19 cellular contexts compared by ENCODE assay signal in the genomic region with DNA sequence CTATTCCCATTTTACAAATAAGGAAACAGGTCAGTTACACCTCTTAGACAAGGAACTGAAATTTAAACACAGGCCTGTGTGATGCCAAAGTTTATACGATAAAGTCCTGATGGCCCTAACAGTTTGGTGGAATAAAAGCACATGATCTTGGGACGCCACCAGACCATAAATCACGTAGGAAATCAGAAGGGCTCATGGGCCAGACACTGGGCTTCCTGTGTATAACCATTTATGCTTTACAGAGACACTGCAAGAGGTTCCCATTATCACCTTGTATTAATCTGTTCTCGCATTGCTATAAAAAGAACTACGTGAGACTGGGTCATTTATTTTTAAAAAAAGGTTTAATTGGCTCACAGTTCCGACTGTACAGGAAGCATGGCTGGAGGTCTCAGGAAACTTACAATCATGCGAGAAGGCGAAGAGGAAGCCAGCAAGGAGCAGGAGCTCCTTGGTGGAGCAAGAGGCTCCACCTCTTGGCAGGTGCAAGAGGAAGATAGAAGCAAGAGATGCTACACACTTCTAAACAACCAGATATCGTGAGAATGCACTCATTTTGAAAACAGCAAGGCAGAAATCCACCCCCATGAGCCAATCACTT.
A peak's percentile ranks its signal among the peaks of the same experiment; 100 is the strongest.
DNase-seq lines count a peak whose midpoint lies in the region; ATAC-seq, FAIRE-seq and TF ChIP-seq lines count a peak whose summit lies in the region.
"Had no signal": no experiment of that assay in that cellular context is flagged by ENCODE, and none has a peak within 500 bp of the region (broad histone marks: within the 10 kb centered on the region; RNA-seq: fewer than 3 reads in every experiment).

No MANE protein-coding gene starts in this region.

- no peak for TF ChIP-seq RAD21 in HepG2 (CRISPR knock-in tag; IDR thresholded peaks at IDR 0.05)

- no TSS peak for BruUV-seq in HepG2 (replicated peaks; lab: Mats Ljungman, UMichigan)

- TF ChIP-seq CTCF in right lobe of liver (IDR thresholded peaks at IDR 0.05) (no peak), HepG2 (CRISPR knock-in tag; IDR thresholded peaks at IDR 0.05) (no peak)

- no peak overlapping the region for H3K4me3 Mint-ChIP-seq in T-helper 2 cell treated with Interferon-gamma antibody and Interleukin-4, amounts not matched to agents 5 μg/mL and 100 μg/mL, for 36 hours
- H3K4me3 Mint-ChIP-seq: CD8-positive, alpha-beta T cell had no signal

- H3K36me3 ChIP-seq in right lobe of liver (no peaks in the 10 kb centered on the region), HepG2 (replicated peaks in 1 of 2; ENCODE audit: control insufficient read depth in 1 of 2, insufficient read depth in 2 of 2, low read length in 2 of 2) (no peaks in the 10 kb centered on the region)

- no peak overlapping the region for H2AFZ ChIP-seq in HepG2 (ENCODE audit: low read length)

- ATAC-seq in right lobe of liver (peak in 3 of 4 donors; percentile 31 to 56 (median 45)), HepG2 (no peak), left lobe of liver (peak; percentile 32), HG03442 (IDR thresholded peaks at IDR 0.05; ENCODE audit: unreplicated experiment) (no peak)
- ATAC-seq: CD8-positive, alpha-beta T cell; HCT116 had no signal

- no peak for FAIRE-seq in HepG2 (lab: Jason Lieb, UNC)
- FAIRE-seq: D721Med, H54 had no signal

- no peak overlapping the region for H3K27ac Mint-ChIP-seq in T-helper 2 cell treated with Interferon-gamma antibody and Interleukin-4, amounts not matched to agents 5 μg/mL and 100 μg/mL, for 36 hours
- H3K27ac Mint-ChIP-seq: CD8-positive, alpha-beta T cell had no signal

- POLR2A ChIA-PET in HepG2 (lab: Yijun Ruan, JAX): no interaction called here

- H3K4me3 ChIP-seq in right lobe of liver: no peak overlapping the region
- H3K4me3 ChIP-seq in HepG2 (replicated peaks in 1 of 3; ENCODE audit: insufficient read depth in 1 of 3, low read depth in 2 of 3, low read length in 3 of 3): no peak overlapping the region

- H3K27ac ChIP-seq in right lobe of liver (no peak overlapping the region), HepG2 (ENCODE audit: extremely low read length, insufficient read depth, low read length) (no peak overlapping the region)
- H3K27ac ChIP-seq: C4-2B, HL-60 had no signal

- 37% methylated on average over 9 of the region's 9 CpGs for WGBS in right lobe of liver (ENCODE audit: insufficient coverage, low coverage, low lambda C conversion rate, missing lambda C conversion rate)
- WGBS in HepG2 (ENCODE audit: low lambda C conversion rate): 39% methylated on average over 9 of the region's 9 CpGs

- no peaks in the 10 kb centered on the region for H3K27me3 Mint-ChIP-seq in T-helper 2 cell treated with Interferon-gamma antibody and Interleukin-4, amounts not matched to agents 5 μg/mL and 100 μg/mL, for 36 hours (ENCODE audit: low read depth)

- DNase-seq in right lobe of liver (no peak), HepG2 (ENCODE audit: low spot score) (no peak), OCI-M1 (lab: John Stamatoyannopoulos, UW) (peak; percentile 1), left lobe of liver (ENCODE audit: low spot score) (no peak), NCI-H1694 treated with DMSO at 0.1 percent for 48 hours (lab: John Stamatoyannopoulos, UW) (no peak)
- DNase-seq in T-helper 2 cell treated with Interferon-gamma antibody and Interleukin-4, amounts not matched to agents 5 μg/mL and 100 μg/mL, for 36 hours (ENCODE audit: low spot score): no peak
- DNase-seq: 8988T; CD8-positive, alpha-beta T cell; COR-L47; DMS153; DMS79 treated with DMSO at 0.1 percent for 48 hours; GDM1; KBM-7 had no signal

- no peaks in the 10 kb centered on the region for H3K4me1 Mint-ChIP-seq in T-helper 2 cell treated with Interferon-gamma antibody and Interleukin-4, amounts not matched to agents 5 μg/mL and 100 μg/mL, for 36 hours (ENCODE audit: low read depth)

- TF ChIP-seq EP300 in HepG2 (IDR thresholded peaks at IDR 0.05; ENCODE audit: low read depth in 2 of 2, low read length in 2 of 2) (no peak), HepG2 (CRISPR knock-in tag; IDR thresholded peaks at IDR 0.05; ENCODE audit: borderline replicate concordance) (no peak)

- no peak for TF ChIP-seq POLR2A in right lobe of liver (IDR thresholded peaks at IDR 0.05)
- TF ChIP-seq POLR2A in HepG2 (IDR thresholded peaks at IDR 0.05; ENCODE audit: insufficient read depth in 1 of 2, low read depth in 2 of 2, low read length in 2 of 2): no peak

- no peaks in the 10 kb centered on the region for H3K36me3 Mint-ChIP-seq in T-helper 2 cell treated with Interferon-gamma antibody and Interleukin-4, amounts not matched to agents 5 μg/mL and 100 μg/mL, for 36 hours (ENCODE audit: low read depth)
- H3K36me3 Mint-ChIP-seq: CD8-positive, alpha-beta T cell had no signal

- CTCF ChIA-PET in HepG2 (lab: Yijun Ruan, JAX; ENCODE audit: low intra/inter-chr PET ratio, low total read pairs): no interaction called here

- H3K9me3 Mint-ChIP-seq in T-helper 2 cell treated with Interferon-gamma antibody and Interleukin-4, amounts not matched to agents 5 μg/mL and 100 μg/mL, for 36 hours: no peaks in the 10 kb centered on the region
- H3K9me3 Mint-ChIP-seq: CD8-positive, alpha-beta T cell had no signal

- no peaks in the 10 kb centered on the region for H3K27me3 ChIP-seq in right lobe of liver
- H3K27me3 ChIP-seq in HepG2 (ENCODE audit: control insufficient read depth in 1 of 2, insufficient read depth in 2 of 2, low read length in 2 of 2): no peaks in the 10 kb centered on the region

- H3K9ac ChIP-seq in HepG2 (ENCODE audit: insufficient read depth, low read depth, low read length): no peak overlapping the region

- no peaks in the 10 kb centered on the region for H4K20me1 ChIP-seq in HepG2 (ENCODE audit: insufficient read depth, low read length)

- in situ Hi-C loops in HepG2 (cut with HindIII; ENCODE audit: extremely low pct_ligation_motif_present, low pct_unique_long_range_greater_than_20kb): no loop called here

- no peak overlapping the region for H3K4me2 ChIP-seq in HepG2 (ENCODE audit: low read depth, low read length)

- no peaks in the 10 kb centered on the region for H3K4me1 ChIP-seq in right lobe of liver
- no peaks in the 10 kb centered on the region for H3K4me1 ChIP-seq in HepG2 (ENCODE audit: insufficient read depth, low read length)

- no peaks in the 10 kb centered on the region for H3K79me2 ChIP-seq in HepG2 (ENCODE audit: insufficient read depth, low read length)

- H3K9me3 ChIP-seq in right lobe of liver: no peaks in the 10 kb centered on the region
- H3K9me3 ChIP-seq in HepG2 (ENCODE audit: low read length): no peaks in the 10 kb centered on the region

- intact Hi-C loops in right lobe of liver (cut with DNase I) (no loop called here), HepG2 (cut with micrococcal nuclease; ENCODE audit: unreplicated experiment) (no loop called here)

TF ChIP-seq in HepG2, 621 proteins besides CTCF, POLR2A, EP300 and RAD21:
- no peak for TF ChIP-seq TCF7L2 (IDR thresholded peaks at IDR 0.05; ENCODE audit: low read depth, low read length)
- TF ChIP-seq, protein P1, sequence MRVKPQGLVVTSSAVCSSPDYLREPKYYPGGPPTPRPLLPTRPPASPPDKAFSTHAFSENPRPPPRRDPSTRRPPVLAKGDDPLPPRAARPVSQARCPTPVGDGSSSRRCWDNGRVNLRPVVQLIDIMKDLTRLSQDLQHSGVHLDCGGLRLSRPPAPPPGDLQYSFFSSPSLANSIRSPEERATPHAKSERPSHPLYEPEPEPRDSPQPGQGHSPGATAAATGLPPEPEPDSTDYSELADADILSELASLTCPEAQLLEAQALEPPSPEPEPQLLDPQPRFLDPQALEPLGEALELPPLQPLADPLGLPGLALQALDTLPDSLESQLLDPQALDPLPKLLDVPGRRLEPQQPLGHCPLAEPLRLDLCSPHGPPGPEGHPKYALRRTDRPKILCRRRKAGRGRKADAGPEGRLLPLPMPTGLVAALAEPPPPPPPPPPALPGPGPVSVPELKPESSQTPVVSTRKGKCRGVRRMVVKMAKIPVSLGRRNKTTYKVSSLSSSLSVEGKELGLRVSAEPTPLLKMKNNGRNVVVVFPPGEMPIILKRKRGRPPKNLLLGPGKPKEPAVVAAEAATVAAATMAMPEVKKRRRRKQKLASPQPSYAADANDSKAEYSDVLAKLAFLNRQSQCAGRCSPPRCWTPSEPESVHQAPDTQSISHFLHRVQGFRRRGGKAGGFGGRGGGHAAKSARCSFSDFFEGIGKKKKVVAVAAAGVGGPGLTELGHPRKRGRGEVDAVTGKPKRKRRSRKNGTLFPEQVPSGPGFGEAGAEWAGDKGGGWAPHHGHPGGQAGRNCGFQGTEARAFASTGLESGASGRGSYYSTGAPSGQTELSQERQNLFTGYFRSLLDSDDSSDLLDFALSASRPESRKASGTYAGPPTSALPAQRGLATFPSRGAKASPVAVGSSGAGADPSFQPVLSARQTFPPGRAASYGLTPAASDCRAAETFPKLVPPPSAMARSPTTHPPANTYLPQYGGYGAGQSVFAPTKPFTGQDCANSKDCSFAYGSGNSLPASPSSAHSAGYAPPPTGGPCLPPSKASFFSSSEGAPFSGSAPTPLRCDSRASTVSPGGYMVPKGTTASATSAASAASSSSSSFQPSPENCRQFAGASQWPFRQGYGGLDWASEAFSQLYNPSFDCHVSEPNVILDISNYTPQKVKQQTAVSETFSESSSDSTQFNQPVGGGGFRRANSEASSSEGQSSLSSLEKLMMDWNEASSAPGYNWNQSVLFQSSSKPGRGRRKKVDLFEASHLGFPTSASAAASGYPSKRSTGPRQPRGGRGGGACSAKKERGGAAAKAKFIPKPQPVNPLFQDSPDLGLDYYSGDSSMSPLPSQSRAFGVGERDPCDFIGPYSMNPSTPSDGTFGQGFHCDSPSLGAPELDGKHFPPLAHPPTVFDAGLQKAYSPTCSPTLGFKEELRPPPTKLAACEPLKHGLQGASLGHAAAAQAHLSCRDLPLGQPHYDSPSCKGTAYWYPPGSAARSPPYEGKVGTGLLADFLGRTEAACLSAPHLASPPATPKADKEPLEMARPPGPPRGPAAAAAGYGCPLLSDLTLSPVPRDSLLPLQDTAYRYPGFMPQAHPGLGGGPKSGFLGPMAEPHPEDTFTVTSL (CRISPR knock-in tag; IDR thresholded peaks at IDR 0.05; ENCODE audit: borderline replicate concordance): no peak
- TF ChIP-seq SSRP1 (CRISPR knock-in tag; IDR thresholded peaks at IDR 0.05): no peak
- TF ChIP-seq NR2C2 (CRISPR knock-in tag; IDR thresholded peaks at IDR 0.05; ENCODE audit: borderline replicate concordance): no peak
- no peak for TF ChIP-seq ZNF343 (CRISPR knock-in tag; IDR thresholded peaks at IDR 0.05)
- TF ChIP-seq ETV6 (CRISPR knock-in tag; conservative IDR thresholded peaks at IDR 0.05): no peak

Comparison
In these comparisons a context has a peak if more than half of its experiments do, and no peak if none do; other contexts are left out.
1. ATAC-seq: peak in right lobe of liver (3 of 4) and left lobe of liver (single experiment); none in HepG2 (single experiment) and HG03442 (single experiment).